In the genomic region with DNA sequence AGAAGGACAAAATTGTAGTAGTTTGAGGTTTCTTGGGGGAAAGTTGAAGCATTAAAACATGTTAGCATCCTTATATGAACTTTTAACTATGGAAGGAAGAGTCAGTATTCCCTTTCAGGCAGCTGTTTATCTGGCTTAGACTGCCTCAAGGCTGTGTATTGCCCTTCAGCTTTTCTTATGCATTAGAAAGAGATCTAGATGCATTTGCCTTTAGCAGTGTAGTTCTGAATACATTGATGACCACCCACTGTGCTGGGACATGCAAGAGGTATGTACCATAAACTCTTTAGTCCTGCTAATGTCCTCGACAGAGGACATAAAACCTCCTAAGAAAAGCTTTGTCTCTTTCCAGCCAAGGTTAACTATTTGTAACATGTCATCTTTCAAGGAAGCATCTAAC, we compare ENCODE assay signal across 30 cellular contexts. TPM values are rescaled to one million over a fixed set of nuclear protein-coding genes. Genes with fewer than 3 reads are reported as not detected.
DNase-seq lines count a peak whose midpoint lies in the region; ATAC-seq and TF ChIP-seq lines count a peak whose summit lies in the region.
"Had no signal": no experiment of that assay in that cellular context is flagged by ENCODE, and none has a peak within 500 bp of the region (broad histone marks: within the 10 kb centered on the region; RNA-seq: fewer than 3 reads in every experiment).

No MANE protein-coding gene starts in this region.

- no peak for ATAC-seq in activated naive CD4-positive, alpha-beta T cell treated with anti-CD3 and anti-CD28 coated beads, Interleukin-2, amount 50 U/mL, for 72 hours
- ATAC-seq in GM21529 (IDR thresholded peaks at IDR 0.05; ENCODE audit: unreplicated experiment) (no peak), GM18907 (IDR thresholded peaks at IDR 0.05; ENCODE audit: unreplicated experiment) (no peak)
- ATAC-seq: activated CD8-positive, alpha-beta T cell treated with anti-CD3 and anti-CD28 coated beads, Interleukin-2, amount 10 ng/mL, durations not matched to agents 7 days and 5 days; activated naive CD8-positive, alpha-beta T cell treated with anti-CD3 and anti-CD28 coated beads, Interleukin-2, amount 50 U/mL, for 24 hours; heart right ventricle; lower lobe of right lung had no signal

- 100% methylated on average over 1 of the region's 1 CpG for WGBS in mammary epithelial cell (ENCODE audit: low coverage, missing lambda C conversion rate)
- 84% methylated on average over 1 of the region's 1 CpG for WGBS in mesenchymal stem cell

- no peak for TF ChIP-seq CTCF in mammary epithelial cell (conservative IDR thresholded peaks at IDR 0.05 in 1 of 2, IDR thresholded peaks at IDR 0.05 in 1 of 2; ENCODE audit: extremely low read depth in 1 of 2, insufficient read depth in 1 of 2, low read depth in 1 of 2, low read length in 2 of 2)
- TF ChIP-seq CTCF in breast epithelium (IDR thresholded peaks at IDR 0.05), result no peak
- no peak for TF ChIP-seq CTCF in brain microvascular endothelial cell (IDR thresholded peaks at IDR 0.05; ENCODE audit: low read depth, low read length, missing control alignments)

- H3K9me3 Mint-ChIP-seq in activated naive CD4-positive, alpha-beta T cell treated with anti-CD3 and anti-CD28 coated beads, Interleukin-2, amount 50 U/mL, for 72 hours, result no peaks in the 10 kb centered on the region
- H3K9me3 Mint-ChIP-seq: activated naive CD8-positive, alpha-beta T cell treated with anti-CD3 and anti-CD28 coated beads, Interleukin-2, amount 50 U/mL, for 24 hours; IgD-negative memory B cell; stimulated activated naive CD8-positive, alpha-beta T cell treated with anti-CD3 and anti-CD28 coated beads, Interleukin-15, Interleukin-2, amounts not matched to agents 100 ng/mL and 50 ng/mL, for 24 hours had no signal

- peaks cover 25% of the 10 kb centered on the region for H3K36me3 ChIP-seq in mammary epithelial cell (ENCODE audit: insufficient read depth, low read length)
- H3K36me3 ChIP-seq in breast epithelium, result no peaks in the 10 kb centered on the region
- H3K36me3 ChIP-seq in brain microvascular endothelial cell (replicated peaks), result peaks cover 25% of the 10 kb centered on the region
- H3K36me3 ChIP-seq in mesenchymal stem cell (ENCODE audit: control insufficient read depth in 1 of 2, insufficient read depth in 2 of 2, low read depth in 1 of 2, low read length in 2 of 2), result peaks cover 3 to 39% of the 10 kb centered on the region in 2 experiments
- H3K36me3 ChIP-seq: thyroid gland had no signal

- no peak for TF ChIP-seq POLR2A in breast epithelium (IDR thresholded peaks at IDR 0.05)

- H4K8ac ChIP-seq in mesenchymal stem cell (ENCODE audit: low read length), result no peak overlapping the region

- no TSS peak for BruUV-seq in mammary epithelial cell (replicated peaks; lab: Mats Ljungman, UMichigan)

- no peak overlapping the region for H3K4ac ChIP-seq in mesenchymal stem cell (ENCODE audit: low read depth in 1 of 2, low read length in 2 of 2)

- peak overlapping the region in 1 of 2 experiments; percentile 54 for H3K18ac ChIP-seq in mesenchymal stem cell (ENCODE audit: low read depth in 1 of 2, low read length in 2 of 2)

- H2AFZ ChIP-seq in mammary epithelial cell (ENCODE audit: low read depth, low read length) (no peak overlapping the region), mesenchymal stem cell (ENCODE audit: low read depth, low read length) (no peak overlapping the region)

- H3K14ac ChIP-seq in mesenchymal stem cell (ENCODE audit: low read length in 2 of 2), result no peak overlapping the region

- no peak for DNase-seq in mammary epithelial cell
- no peak for DNase-seq in breast epithelium (ENCODE audit: low spot score in 2 of 2)
- no peak for DNase-seq in brain microvascular endothelial cell
- no peak for DNase-seq in mesenchymal stem cell
- no peak for DNase-seq in NCI-H1092 treated with DMSO at 0.1 percent for 48 hours (lab: John Stamatoyannopoulos, UW)
- DNase-seq in activated naive CD4-positive, alpha-beta T cell treated with anti-CD3 and anti-CD28 coated beads, Interleukin-2, amount 50 U/mL, for 72 hours (ENCODE audit: low spot score in 2 of 2), result no peak
- DNase-seq: activated CD8-positive, alpha-beta T cell treated with anti-CD3 and anti-CD28 coated beads, Interleukin-2, amount 10 ng/mL, durations not matched to agents 7 days and 5 days; activated effector memory CD4-positive, alpha-beta T cell treated with anti-CD3 and anti-CD28 coated beads, Interleukin-2, amount 50 U/mL, for 16 hours; activated naive CD8-positive, alpha-beta T cell treated with anti-CD3 and anti-CD28 coated beads, Interleukin-2, amount 50 U/mL, for 24 hours; activated T-cell treated with anti-CD3 and anti-CD28 coated beads for 4 hours; AML-193; DMS153; effector CD4-positive, alpha-beta T cell; foreskin fibroblast; GOT3; heart right ventricle; islet precursor cell; lower lobe of right lung; NCI-H1105 treated with DMSO at 0.1 percent for 48 hours; NCI-H2029 treated with DMSO at 0.1 percent for 48 hours; NCI-H2227 treated with DMSO at 0.1 percent for 48 hours; nucleus accumbens; stimulated activated CD4-positive, alpha-beta T cell treated with anti-CD3 and anti-CD28 coated beads, Interleukin-12 subunit alpha, Interleukin-12 subunit beta, amount 100 ng/mL, for 4 hours; thyroid gland had no signal

- dilution Hi-C loops in mammary epithelial cell (cut with HindIII; ENCODE audit: low sequenced_read_pairs), result no loop called here

- H3K23ac ChIP-seq in mesenchymal stem cell (ENCODE audit: low read length in 2 of 2), result no peak overlapping the region

- H3K36me3 Mint-ChIP-seq in activated naive CD4-positive, alpha-beta T cell treated with anti-CD3 and anti-CD28 coated beads, Interleukin-2, amount 50 U/mL, for 72 hours, result peaks cover 19 to 55% of the 10 kb centered on the region in 2 donors

- H3K4me1 ChIP-seq in mammary epithelial cell (ENCODE audit: insufficient read depth, low read length) (peaks cover 25% of the 10 kb centered on the region), breast epithelium (no peaks in the 10 kb centered on the region), mesenchymal stem cell (ENCODE audit: control insufficient read depth, insufficient read depth, low read depth, low read length) (peaks cover 2% of the 10 kb centered on the region)

- CTCF ChIA-PET in mammary epithelial cell (lab: Charles Lee; ENCODE audit: low non-redundant PET), result no interaction called here

- H3K9me3 ChIP-seq in mammary epithelial cell (replicated peaks; ENCODE audit: insufficient read depth, low read length), result no peaks in the 10 kb centered on the region
- no peaks in the 10 kb centered on the region for H3K9me3 ChIP-seq in breast epithelium
- no peaks in the 10 kb centered on the region for H3K9me3 ChIP-seq in mesenchymal stem cell (ENCODE audit: control insufficient read depth, low read length)
- H3K9me3 ChIP-seq: heart right ventricle, lower lobe of right lung, thyroid gland had no signal

- no peak overlapping the region for H2AK5ac ChIP-seq in mesenchymal stem cell (ENCODE audit: low read length, severe bottlenecking)

- H3K27ac Mint-ChIP-seq in activated naive CD4-positive, alpha-beta T cell treated with anti-CD3 and anti-CD28 coated beads, Interleukin-2, amount 50 U/mL, for 72 hours, result no peak overlapping the region
- H3K27ac Mint-ChIP-seq: activated CD8-positive, alpha-beta T cell treated with anti-CD3 and anti-CD28 coated beads, Interleukin-2, amount 10 ng/mL, durations not matched to agents 7 days and 5 days; activated naive CD8-positive, alpha-beta T cell treated with anti-CD3 and anti-CD28 coated beads, Interleukin-2, amount 50 U/mL, for 24 hours; IgD-negative memory B cell; stimulated activated naive CD8-positive, alpha-beta T cell treated with anti-CD3 and anti-CD28 coated beads, Interleukin-15, Interleukin-2, amounts not matched to agents 100 ng/mL and 50 ng/mL, for 24 hours had no signal

- H3K9ac ChIP-seq in mammary epithelial cell (ENCODE audit: insufficient read depth, low read length) (no peak overlapping the region), mesenchymal stem cell (ENCODE audit: low read length) (no peak overlapping the region)

- H4K20me1 ChIP-seq in mammary epithelial cell (ENCODE audit: insufficient read depth, low read length), result no peaks in the 10 kb centered on the region

- H3K27ac ChIP-seq in mammary epithelial cell (ENCODE audit: insufficient read depth, low read depth, low read length) (no peak overlapping the region), breast epithelium (no peak overlapping the region), brain microvascular endothelial cell (peak overlapping the region; percentile 21), mesenchymal stem cell (ENCODE audit: low read length, poor library complexity, severe bottlenecking) (peak overlapping the region; percentile 16)
- H3K27ac ChIP-seq: 22Rv1, lower lobe of right lung, thyroid gland had no signal

- H3K27me3 ChIP-seq in mammary epithelial cell (ENCODE audit: insufficient read depth, low read length) (no peaks in the 10 kb centered on the region), breast epithelium (no peaks in the 10 kb centered on the region), brain microvascular endothelial cell (replicated peaks) (no peaks in the 10 kb centered on the region), mesenchymal stem cell (ENCODE audit: control insufficient read depth in 1 of 2, insufficient read depth in 1 of 2, low read length in 2 of 2) (no peaks in the 10 kb centered on the region)
- H3K27me3 ChIP-seq: heart right ventricle, thyroid gland had no signal

- intact Hi-C loops in mammary epithelial cell (cut with micrococcal nuclease), result no loop called here
- intact Hi-C loops in breast epithelium (cut with DNase I; ENCODE audit: low total_unique reads), result no loop called here

- H3K4me2 ChIP-seq in mammary epithelial cell (ENCODE audit: insufficient read depth, low read depth, low read length) (peak overlapping the region; percentile 97), mesenchymal stem cell (ENCODE audit: low read length, poor library complexity, severe bottlenecking) (no peak overlapping the region)

- H2BK15ac ChIP-seq in mesenchymal stem cell (ENCODE audit: low read depth, poor library complexity, severe bottlenecking), result no peak overlapping the region

- peaks cover 7% of the 10 kb centered on the region for H3K79me1 ChIP-seq in mesenchymal stem cell (replicated peaks; ENCODE audit: low read length, poor library complexity, severe bottlenecking)

- peaks cover 71% of the 10 kb centered on the region for H3K79me2 ChIP-seq in mammary epithelial cell (ENCODE audit: insufficient read depth, low read length)

- H2BK120ac ChIP-seq in mesenchymal stem cell (ENCODE audit: low read depth, low read length), result no peak overlapping the region

- no peak overlapping the region for H3K4me3 ChIP-seq in mammary epithelial cell (replicated peaks in 1 of 3; ENCODE audit: insufficient read depth in 1 of 3, low read depth in 2 of 3, low read length in 3 of 3)
- H3K4me3 ChIP-seq in breast epithelium, result no peak overlapping the region
- H3K4me3 ChIP-seq in brain microvascular endothelial cell (ENCODE audit: low read depth, low read length), result no peak overlapping the region
- H3K4me3 ChIP-seq in mesenchymal stem cell (ENCODE audit: insufficient read depth in 1 of 2, low read depth in 1 of 2, low read length in 2 of 2), result no peak overlapping the region
- H3K4me3 ChIP-seq: heart right ventricle, lower lobe of right lung, thyroid gland had no signal

- no peak overlapping the region for H4K91ac ChIP-seq in mesenchymal stem cell (ENCODE audit: low read length)

- in situ Hi-C loops in mammary epithelial cell (cut with MboI; ENCODE audit: low sequenced_read_pairs in 2 of 2) (loop anchor here in 1 of 2 donors (25.0 kb wide), 1 partner anchor 253 kb away; the partner anchor contains the start of gene FGFBP1), brain microvascular endothelial cell (cut with HindIII; ENCODE audit: low pct_ligation_motif_present, low sequenced_read_pairs) (no loop called here)

- no peak overlapping the region for H2BK5ac ChIP-seq in mesenchymal stem cell (ENCODE audit: low read depth, low read length, poor library complexity, severe bottlenecking)

- H2BK12ac ChIP-seq in mesenchymal stem cell (ENCODE audit: low read length in 2 of 2), result peak overlapping the region in 1 of 2 experiments; percentile 39

RNA-seq across cellular contexts. Expression of gene FAM200B, which starts 2.9 kb away (rescaled TPM):
- total RNA-seq in mammary epithelial cell (10 to 100 TPM; 19.3 to 36.1 TPM), breast epithelium (10 to 100 TPM; 34.7 to 66.9 (median 55.9) TPM)
- 22.8 TPM for polyA plus RNA-seq in mammary epithelial cell
- polyA minus RNA-seq in mammary epithelial cell, result 7.6 TPM
- polyA plus RNA-seq in mesenchymal stem cell (2013, experiment 1 of 2), result 71.6 TPM
- polyA plus RNA-seq in mesenchymal stem cell (2013, experiment 2 of 2), result 72.1 TPM
- total RNA-seq in activated naive CD4-positive, alpha-beta T cell treated with anti-CD3 and anti-CD28 coated beads, Interleukin-2, amount 50 U/mL, for 72 hours, result 10 to 100 TPM in 1 of 2 donors, 1 to 10 TPM in 1; 7.7 to 10.6 TPM

RNA-seq across cellular contexts. Expression of gene BST1, which starts 18.4 kb away (rescaled TPM):
- total RNA-seq in mammary epithelial cell (under 1 TPM; under 0.01 to 0.47 TPM), breast epithelium (10 to 100 TPM in 1 of 3 donors, 1 to 10 TPM in 2; 6.4 to 16.6 (median 7.5) TPM)
- polyA plus RNA-seq in mammary epithelial cell, result 0.50 TPM
- not detected for polyA minus RNA-seq in mammary epithelial cell
- 0.22 TPM for polyA plus RNA-seq in mesenchymal stem cell (2013, experiment 1 of 2)
- 0.37 TPM for polyA plus RNA-seq in mesenchymal stem cell (2013, experiment 2 of 2)
- under 1 TPM; 0.39 to 0.82 TPM for total RNA-seq in activated naive CD4-positive, alpha-beta T cell treated with anti-CD3 and anti-CD28 coated beads, Interleukin-2, amount 50 U/mL, for 72 hours
- total RNA-seq: SK-MEL-5 had no signal

RNA-seq across cellular contexts. Expression of gene FBXL5, which starts 29.3 kb away (rescaled TPM):
- total RNA-seq in mammary epithelial cell (100 to 1,000 TPM in 1 of 2 donors, 10 to 100 TPM in 1; 72.1 to 109 TPM), breast epithelium (100 to 1,000 TPM; 178 to 231 (median 202) TPM)
- 31.2 TPM for polyA plus RNA-seq in mammary epithelial cell
- 41.3 TPM for polyA minus RNA-seq in mammary epithelial cell
- 31.5 TPM for polyA plus RNA-seq in mesenchymal stem cell (2013, experiment 1 of 2)
- 32.3 TPM for polyA plus RNA-seq in mesenchymal stem cell (2013, experiment 2 of 2)
- 10 to 100 TPM; 30.4 to 36.0 TPM for total RNA-seq in activated naive CD4-positive, alpha-beta T cell treated with anti-CD3 and anti-CD28 coated beads, Interleukin-2, amount 50 U/mL, for 72 hours

Comparison
In these comparisons a context has a peak if more than half of its experiments do, and no peak if none do; other contexts are left out.
1. RNA of gene BST1, which starts 18.4 kb away (total RNA-seq): 6.4 to 16.6 TPM in breast epithelium; 0.39 to 0.82 TPM in activated naive CD4-positive, alpha-beta T cell treated with anti-CD3 and anti-CD28 coated beads, Interleukin-2, amount 50 U/mL, for 72 hours and under 0.01 to 0.47 TPM in mammary epithelial cell; every median in the first group is over 4 times any median in the second.
2. H3K27ac ChIP-seq: peak in brain microvascular endothelial cell (single experiment) and mesenchymal stem cell (single experiment); none in mammary epithelial cell (single experiment) and breast epithelium (0 of 2).